In genomic region chr16:81585785-81586184, GRCh38 we compare ENCODE assay signal across 11 cellular contexts.
DNase-seq lines count a peak whose midpoint lies in the region; ATAC-seq and TF ChIP-seq lines count a peak whose summit lies in the region.
"Had no signal": no experiment of that assay in that cellular context is flagged by ENCODE, and none has a peak within 500 bp of the region (broad histone marks: within the 10 kb centered on the region; RNA-seq: fewer than 3 reads in every experiment).

No MANE protein-coding gene starts in this region.

- no peaks in the 10 kb centered on the region for H3K27me3 Mint-ChIP-seq in T-helper 17 cell

- in situ Hi-C loops in HAP-1 (cut with MboI; ENCODE audit: low sequenced_read_pairs), result no loop called here

- no peak overlapping the region for H3K4me3 Mint-ChIP-seq in T-helper 17 cell

- H3K27ac ChIP-seq in gastroesophageal sphincter, result no peak overlapping the region
- H3K27ac ChIP-seq: heart left ventricle had no signal

- TF ChIP-seq EP300 in gastroesophageal sphincter (IDR thresholded peaks at IDR 0.05), result no peak

- ATAC-seq in T-helper 17 cell, result no peak
- no peak for ATAC-seq in gastroesophageal sphincter
- no peak for ATAC-seq in GM21423 (IDR thresholded peaks at IDR 0.05; ENCODE audit: unreplicated experiment)
- ATAC-seq: heart left ventricle had no signal

- H3K27me3 ChIP-seq in HAP-1 (ENCODE audit: low read depth), result no peaks in the 10 kb centered on the region
- no peaks in the 10 kb centered on the region for H3K27me3 ChIP-seq in gastroesophageal sphincter
- H3K27me3 ChIP-seq: heart left ventricle had no signal

- 90% methylated on average over 6 of the region's 8 CpGs; no CpG with 5 or more reads in 1 of the 2 donors for WGBS in gastroesophageal sphincter (ENCODE audit: low coverage in 1 of 2), 2 donors

- peak overlapping the region; percentile 86 for H3K27ac Mint-ChIP-seq in T-helper 17 cell

- peak; percentile 44 for DNase-seq in A172 (ENCODE audit: low spot score)
- peak; percentile 34 to 54 for DNase-seq in HAP-1 (ENCODE audit: low spot score in 2 of 2)
- DNase-seq in T-helper 17 cell, result no peak
- DNase-seq in iPS DF 19.7 (ENCODE audit: low read depth, low spot score), result peak; percentile 40
- DNase-seq in NCI-H748 treated with DMSO at 0.1 percent for 48 hours (lab: John Stamatoyannopoulos, UW), result no peak
- DNase-seq in amniotic stem cell (lab: John Stamatoyannopoulos, UW), result no peak
- DNase-seq: activated naive CD4-positive, alpha-beta T cell treated with anti-CD3 and anti-CD28 coated beads, Interleukin-2, amount 50 U/mL, for 16 hours; NCI-H2107 had no signal

- TF ChIP-seq CTCF in gastroesophageal sphincter (IDR thresholded peaks at IDR 0.05), result no peak

- peaks cover 26% of the 10 kb centered on the region for H3K4me1 Mint-ChIP-seq in T-helper 17 cell

- H3K4me3 ChIP-seq in HAP-1, result no peak overlapping the region
- no peak overlapping the region for H3K4me3 ChIP-seq in gastroesophageal sphincter
- H3K4me3 ChIP-seq: heart left ventricle had no signal

- H3K4me1 ChIP-seq in HAP-1, result no peaks in the 10 kb centered on the region; the same call in 1 of the 2 replicates
- H3K4me1 ChIP-seq in gastroesophageal sphincter, result peaks cover 0 to 12% (median 2%) of the 10 kb centered on the region in 3 donors

- no peak for TF ChIP-seq POLR2A in gastroesophageal sphincter (IDR thresholded peaks at IDR 0.05)

- H3K9me3 ChIP-seq in HAP-1 (no peaks in the 10 kb centered on the region), T-helper 17 cell (ENCODE audit: control insufficient read depth, low read length, poor library complexity, severe bottlenecking) (no peaks in the 10 kb centered on the region), gastroesophageal sphincter (no peaks in the 10 kb centered on the region)
- H3K9me3 ChIP-seq: heart left ventricle had no signal

- H3K36me3 ChIP-seq in HAP-1 (replicated peaks) (no peaks in the 10 kb centered on the region), gastroesophageal sphincter (peaks cover 0 to 4% of the 10 kb centered on the region in 2 donors)

- peaks cover 2% of the 10 kb centered on the region for H3K36me3 Mint-ChIP-seq in T-helper 17 cell (ENCODE audit: low read depth)

Comparison
In these comparisons a context has a peak if more than half of its experiments do, and no peak if none do; other contexts are left out.
1. DNase-seq: peak in A172 (single experiment), HAP-1 (2 of 2) and iPS DF 19.7 (single experiment); none in T-helper 17 cell (0 of 3), NCI-H748 treated with DMSO at 0.1 percent for 48 hours (single experiment) and amniotic stem cell (single experiment).